8 cellular contexts compared by ENCODE assay signal in genomic region chr22:38313384-38313955, GRCh38. TPM values are rescaled to one million over a fixed set of nuclear protein-coding genes. Genes with fewer than 3 reads are reported as not detected.
A peak's percentile ranks its signal among the peaks of the same experiment; 100 is the strongest.
DNase-seq lines count a peak whose midpoint lies in the region; ATAC-seq and TF ChIP-seq lines count a peak whose summit lies in the region.

No MANE protein-coding gene starts in this region.

- WGBS in trophoblast cell (ENCODE audit: extremely low coverage, insufficient coverage, insufficient read length): no CpG with 5 or more reads among the region's 11 CpGs

- H2AK5ac ChIP-seq in trophoblast cell (ENCODE audit: low read length): no peak overlapping the region

- ATAC-seq in GM19023 (IDR thresholded peaks at IDR 0.05; ENCODE audit: unreplicated experiment) (no peak), HG02840 (IDR thresholded peaks at IDR 0.05; ENCODE audit: low FRiP score, unreplicated experiment) (no peak)

- H3K79me1 ChIP-seq in trophoblast cell (ENCODE audit: low read length): peaks cover 23% of the 10 kb centered on the region

- H3K27ac ChIP-seq in VCaP (0 out of 2 replicates have a peak overlapping the region, but pooled peaks have one; percentile 94), trophoblast cell (ENCODE audit: low read depth, low read length) (no peak overlapping the region)

- no peak overlapping the region for H4K8ac ChIP-seq in trophoblast cell (ENCODE audit: low read depth, low read length)

- no peak overlapping the region for H3K23ac ChIP-seq in trophoblast cell (ENCODE audit: low read length)

- DNase-seq in fibroblast of peridontal ligament (ENCODE audit: extremely low read depth): peak; percentile 83
- no peak for DNase-seq in trophoblast cell
- DNase-seq in NCI-H446 (lab: John Stamatoyannopoulos, UW): no peak
- DNase-seq in NCI-H345 treated with DMSO at 0.1 percent for 48 hours (lab: John Stamatoyannopoulos, UW; ENCODE audit: unreplicated experiment): no peak

- H3K18ac ChIP-seq in trophoblast cell (ENCODE audit: low read length): no peak overlapping the region

- no peak overlapping the region for H2BK120ac ChIP-seq in trophoblast cell (ENCODE audit: insufficient read depth, low read length, poor library complexity)

- peaks cover 26 to 38% of the 10 kb centered on the region in 2 experiments for H3K4me1 ChIP-seq in trophoblast cell (ENCODE audit: control insufficient read depth in 1 of 2, insufficient read depth in 2 of 2, low read length in 2 of 2)

- TF ChIP-seq CTCF in VCaP (conservative IDR thresholded peaks at IDR 0.05): no peak

- H3K36me3 ChIP-seq in trophoblast cell (ENCODE audit: control insufficient read depth in 1 of 2, insufficient read depth in 2 of 2, low read length in 2 of 2): peaks cover 53 to 55% of the 10 kb centered on the region in 2 experiments

- no peak overlapping the region for H3K4me2 ChIP-seq in trophoblast cell (ENCODE audit: low read length)

- H2AFZ ChIP-seq in trophoblast cell (ENCODE audit: insufficient read depth, low read length, poor library complexity): no peak overlapping the region

- no peak overlapping the region for H2BK5ac ChIP-seq in trophoblast cell (ENCODE audit: low read depth, low read length, poor library complexity)

- no peaks in the 10 kb centered on the region for H3K27me3 ChIP-seq in trophoblast cell (ENCODE audit: insufficient read depth, low read length)

- H3K9ac ChIP-seq in trophoblast cell (ENCODE audit: low read length): no peak overlapping the region

- no peak overlapping the region for H3K14ac ChIP-seq in trophoblast cell (ENCODE audit: low read length)

- H4K91ac ChIP-seq in trophoblast cell (ENCODE audit: low read depth, low read length): no peak overlapping the region

- peak overlapping the region; percentile 87 for H3K4ac ChIP-seq in trophoblast cell (ENCODE audit: low read depth, low read length)

- H2BK12ac ChIP-seq in trophoblast cell (ENCODE audit: low read length): no peak overlapping the region

- H3K79me2 ChIP-seq in trophoblast cell (ENCODE audit: control insufficient read depth, insufficient read depth, low read length, poor library complexity): peaks cover 68% of the 10 kb centered on the region

- peak overlapping the region; percentile 23; the same call in 1 of the 2 replicates for H3K4me3 ChIP-seq in GM08714 (ENCODE audit: low read length)
- no peak overlapping the region for H3K4me3 ChIP-seq in trophoblast cell (ENCODE audit: low read depth, low read length)

- no peaks in the 10 kb centered on the region for H3K9me3 ChIP-seq in trophoblast cell (ENCODE audit: insufficient read depth, low read depth, low read length)

- H4K12ac ChIP-seq in trophoblast cell (ENCODE audit: low read depth, low read length): no peak overlapping the region

RNA-seq across cellular contexts. Expression of gene CSNK1E, which starts 3.8 kb away (rescaled TPM):
- 172 and 176 TPM in 2 replicates for polyA plus RNA-seq in trophoblast cell (2013)

RNA-seq across cellular contexts. Expression of gene TMEM184B, which starts 40.7 kb away (rescaled TPM):
- polyA plus RNA-seq in trophoblast cell (2013): 88.3 and 94.8 TPM in 2 replicates
